7 cellular contexts compared by ENCODE assay signal in genomic region chr16:29824589-29825144, GRCh38. TPM values are rescaled to one million over a fixed set of nuclear protein-coding genes. Genes with fewer than 3 reads are reported as not detected.
DNase-seq lines count a peak whose midpoint lies in the region; ATAC-seq and TF ChIP-seq lines count a peak whose summit lies in the region.
"Had no signal": no experiment of that assay in that cellular context is flagged by ENCODE, and none has a peak within 500 bp of the region (broad histone marks: within the 10 kb centered on the region; RNA-seq: fewer than 3 reads in every experiment).

No MANE protein-coding gene starts in this region.

- peaks cover 24% of the 10 kb centered on the region for H3K36me3 Mint-ChIP-seq in activated CD4-positive, alpha-beta T cell treated with anti-CD3 and anti-CD28 coated beads for 36 hours (ENCODE audit: low read depth)

- intact Hi-C loops in activated CD4-positive, alpha-beta T cell treated with anti-CD3 and anti-CD28 coated beads for 36 hours (cut with DNase I, micrococcal nuclease) = loop anchor here (1.0 kb wide), 4 partner anchors 8 to 268 kb away; partner anchors contain the start of gene PAGR1 (in 1 of the 2)
- intact Hi-C loops in thyroid gland (cut with DNase I) = no loop called here

- no peak for DNase-seq in activated CD4-positive, alpha-beta T cell treated with anti-CD3 and anti-CD28 coated beads for 36 hours
- no peak for DNase-seq in activated CD4-positive, alpha-beta T cell treated with anti-CD3 and anti-CD28 coated beads for 1 hour
- DNase-seq in fibroblast of peridontal ligament (ENCODE audit: extremely low read depth) (peak; percentile 91), thyroid gland (no peak), NCI-H774 (lab: John Stamatoyannopoulos, UW) (no peak)
- DNase-seq: NCI-H524 treated with DMSO at 0.1 percent for 48 hours had no signal

- H3K36me3 ChIP-seq in thyroid gland = no peaks in the 10 kb centered on the region

- no peak for TF ChIP-seq CTCF in thyroid gland (IDR thresholded peaks at IDR 0.05)

- no peaks in the 10 kb centered on the region for H3K9me3 ChIP-seq in thyroid gland

- no peaks in the 10 kb centered on the region for H3K27me3 Mint-ChIP-seq in activated CD4-positive, alpha-beta T cell treated with anti-CD3 and anti-CD28 coated beads for 36 hours

- CTCF ChIA-PET in activated CD4-positive, alpha-beta T cell treated with anti-CD3 and anti-CD28 coated beads for 36 hours (lab: Charles Lee) = interaction anchor here (0.7 to 6.4 kb wide), 6 partner anchors 9 to 151 kb away, joined by 3 to 53 read pairs (median 5); partner anchors contain the start of gene PAGR1

- H3K4me3 ChIP-seq in thyroid gland (replicated peaks in 1 of 3) = no peak overlapping the region

- H3K4me3 Mint-ChIP-seq in activated CD4-positive, alpha-beta T cell treated with anti-CD3 and anti-CD28 coated beads for 36 hours = peak overlapping the region; percentile 53

- H3K27ac Mint-ChIP-seq in activated CD4-positive, alpha-beta T cell treated with anti-CD3 and anti-CD28 coated beads for 36 hours = peak overlapping the region; percentile 91

- TF ChIP-seq POLR2A in thyroid gland (IDR thresholded peaks at IDR 0.05) = no peak

- H3K27ac ChIP-seq in thyroid gland = peak overlapping the region; percentile 4 to 62 (median 62)

- WGBS in thyroid gland, 2 donors = 24 to 29% methylated on average over 7 of the region's 7 CpGs

- no peaks in the 10 kb centered on the region for H3K9me3 Mint-ChIP-seq in activated CD4-positive, alpha-beta T cell treated with anti-CD3 and anti-CD28 coated beads for 36 hours (ENCODE audit: low read depth)

- H3K27me3 ChIP-seq in thyroid gland = no peaks in the 10 kb centered on the region

- no peak for ATAC-seq in activated CD4-positive, alpha-beta T cell treated with anti-CD3 and anti-CD28 coated beads for 36 hours
- no peak for ATAC-seq in GM18907 (IDR thresholded peaks at IDR 0.05; ENCODE audit: unreplicated experiment)

- H3K4me1 Mint-ChIP-seq in activated CD4-positive, alpha-beta T cell treated with anti-CD3 and anti-CD28 coated beads for 36 hours = peaks cover 78% of the 10 kb centered on the region

- H3K4me1 ChIP-seq in thyroid gland = peaks cover 33 to 60% of the 10 kb centered on the region in 2 donors

- POLR2A ChIA-PET in activated CD4-positive, alpha-beta T cell treated with anti-CD3 and anti-CD28 coated beads for 36 hours (lab: Charles Lee) = interaction anchor here (0.6 to 4.5 kb wide), 6 partner anchors 8 to 647 kb away, joined by 3 to 25 read pairs (median 4); partner anchors contain the start of gene PAGR1

RNA-seq across cellular contexts. Expression of gene MVP, which starts 4.4 kb away (rescaled TPM):
- total RNA-seq in activated CD4-positive, alpha-beta T cell treated with anti-CD3 and anti-CD28 coated beads for 36 hours = 100 to 1,000 TPM in 1 of 2 experiments, 10 to 100 TPM in 1; 86.2 to 101 TPM
- 100 to 1,000 TPM in 1 of 4 donors, 10 to 100 TPM in 3; 70.1 to 127 (median 90.6) TPM for total RNA-seq in thyroid gland

RNA-seq across cellular contexts. Expression of gene PAGR1, which starts 8.7 kb away (rescaled TPM):
- total RNA-seq in activated CD4-positive, alpha-beta T cell treated with anti-CD3 and anti-CD28 coated beads for 36 hours = 10 to 100 TPM; 20.6 to 25.6 TPM
- 10 to 100 TPM; 38.2 to 75.0 (median 55.2) TPM for total RNA-seq in thyroid gland

RNA-seq across cellular contexts. Expression of gene PRRT2, which starts 12.7 kb away (rescaled TPM):
- total RNA-seq in activated CD4-positive, alpha-beta T cell treated with anti-CD3 and anti-CD28 coated beads for 36 hours = under 1 TPM; 0.64 to 0.93 TPM
- 1 to 10 TPM in 3 of 4 donors, under 1 TPM in 1; 0.89 to 4.0 (median 2.4) TPM for total RNA-seq in thyroid gland

RNA-seq across cellular contexts. Expression of gene MAZ, which starts 18.3 kb away (rescaled TPM):
- total RNA-seq in activated CD4-positive, alpha-beta T cell treated with anti-CD3 and anti-CD28 coated beads for 36 hours = 100 to 1,000 TPM; 306 to 387 TPM
- 100 to 1,000 TPM in 2 of 4 donors, 10 to 100 TPM in 2; 80.4 to 132 (median 107) TPM for total RNA-seq in thyroid gland

RNA-seq across cellular contexts. Expression of gene KIF22, which starts 34.1 kb away (rescaled TPM):
- total RNA-seq in activated CD4-positive, alpha-beta T cell treated with anti-CD3 and anti-CD28 coated beads for 36 hours = 100 to 1,000 TPM; 153 to 168 TPM
- 10 to 100 TPM; 38.4 to 68.6 (median 57.2) TPM for total RNA-seq in thyroid gland
